ENCODE assay signal across 13 cellular contexts in genomic region chr17:66533572-66533971, GRCh38.
DNase-seq lines count a peak whose midpoint lies in the region; TF ChIP-seq lines count a peak whose summit lies in the region.
"Had no signal": no experiment of that assay in that cellular context is flagged by ENCODE, and none has a peak within 500 bp of the region (broad histone marks: within the 10 kb centered on the region; RNA-seq: fewer than 3 reads in every experiment).

No MANE protein-coding gene starts in this region.

- TF ChIP-seq POLR2A in tibial nerve (IDR thresholded peaks at IDR 0.05) = no peak

- no peaks in the 10 kb centered on the region for H3K36me3 Mint-ChIP-seq in endodermal cell (ENCODE audit: low read depth)

- H3K4me3 ChIP-seq in SJSA1 (no peak overlapping the region), endodermal cell (ENCODE audit: low read length) (no peak overlapping the region), tibial nerve (no peak overlapping the region)
- H3K4me3 ChIP-seq: body of pancreas, thoracic aorta had no signal

- H3K9me3 ChIP-seq in SJSA1 (replicated peaks) = no peaks in the 10 kb centered on the region
- no peaks in the 10 kb centered on the region for H3K9me3 ChIP-seq in endodermal cell (ENCODE audit: control insufficient read depth, low read length)
- no peaks in the 10 kb centered on the region for H3K9me3 ChIP-seq in tibial nerve
- H3K9me3 ChIP-seq: body of pancreas, thoracic aorta had no signal

- H3K27ac ChIP-seq in SJSA1 (no peak overlapping the region), endodermal cell (ENCODE audit: low read depth, low read length) (peak overlapping the region; percentile 93), tibial nerve (peak overlapping the region in 3 of 4 donors; percentile 46 to 91 (median 83))
- H3K27ac ChIP-seq: body of pancreas, thoracic aorta had no signal

- no peaks in the 10 kb centered on the region for H3K9me3 Mint-ChIP-seq in endodermal cell

- H3K4me3 Mint-ChIP-seq in endodermal cell = no peak overlapping the region

- H3K27ac Mint-ChIP-seq in endodermal cell = peak overlapping the region; percentile 46

- WGBS in endodermal cell (ENCODE audit: insufficient coverage in 1 of 2, insufficient read length in 1 of 2), 2 experiments = 34 to 58% methylated on average over 8 to 9 of the region's 9 CpGs
- WGBS in tibial nerve, 2 donors = 27 to 40% methylated on average over 9 of the region's 9 CpGs

- no peak overlapping the region for H3K9ac ChIP-seq in endodermal cell (ENCODE audit: extremely low read depth, low read length, poor library complexity, severe bottlenecking)

- TF ChIP-seq CTCF in endodermal cell (conservative IDR thresholded peaks at IDR 0.05) (peak; percentile 28), tibial nerve (IDR thresholded peaks at IDR 0.05) (no peak)

- H3K4me1 ChIP-seq in SJSA1 (replicated peaks) = peaks cover 41% of the 10 kb centered on the region
- no peaks in the 10 kb centered on the region for H3K4me1 ChIP-seq in endodermal cell (ENCODE audit: control insufficient read depth, insufficient read depth, low read length)
- peaks cover 0 to 72% (median 31%) of the 10 kb centered on the region in 4 donors for H3K4me1 ChIP-seq in tibial nerve
- H3K4me1 ChIP-seq: body of pancreas had no signal

- no peak for TF ChIP-seq EP300 in tibial nerve (IDR thresholded peaks at IDR 0.05)

- DNase-seq in SJSA1 (ENCODE audit: low read depth in 1 of 2, low spot score in 2 of 2) (peak; percentile 55 to 62), endodermal cell (peak; percentile 84), mucosa of gallbladder (ENCODE audit: low spot score) (peak; percentile 30), tibial nerve (ENCODE audit: low spot score in 2 of 2) (no peak), GDM1 (lab: John Stamatoyannopoulos, UW) (no peak), putamen (ENCODE audit: low spot score) (no peak)
- DNase-seq in stimulated activated CD4-positive, alpha-beta T cell treated with anti-CD3 and anti-CD28 coated beads, Interleukin-2, amount 100 ng/mL, for 48 hours = no peak
- DNase-seq: NCI-H2029; OCI-M1; stimulated activated CD4-positive, alpha-beta T cell treated with anti-CD3 and anti-CD28 coated beads, Interleukin-4, amount 100 ng/mL, for 1 hour; T1000 had no signal

- no peaks in the 10 kb centered on the region for H3K27me3 Mint-ChIP-seq in endodermal cell (ENCODE audit: insufficient read depth)

- no peaks in the 10 kb centered on the region for H3K36me3 ChIP-seq in SJSA1
- H3K36me3 ChIP-seq in endodermal cell (ENCODE audit: control insufficient read depth, insufficient read depth, low read length) = no peaks in the 10 kb centered on the region
- no peaks in the 10 kb centered on the region for H3K36me3 ChIP-seq in tibial nerve
- H3K36me3 ChIP-seq: thoracic aorta had no signal

- H3K27me3 ChIP-seq in SJSA1 (replicated peaks) (no peaks in the 10 kb centered on the region), endodermal cell (ENCODE audit: control insufficient read depth, insufficient read depth, low read length, poor library complexity, severe bottlenecking) (no peaks in the 10 kb centered on the region), tibial nerve (no peaks in the 10 kb centered on the region)
- H3K27me3 ChIP-seq: body of pancreas had no signal

- H3K4me1 Mint-ChIP-seq in endodermal cell = peaks cover 17% of the 10 kb centered on the region

Comparison
In these comparisons a context has a peak if more than half of its experiments do, and no peak if none do; other contexts are left out.
1. DNase-seq: peak in SJSA1 (2 of 2), endodermal cell (single experiment) and mucosa of gallbladder (single experiment); none in tibial nerve (0 of 2), stimulated activated CD4-positive, alpha-beta T cell treated with anti-CD3 and anti-CD28 coated beads, Interleukin-2, amount 100 ng/mL, for 48 hours (0 of 2), GDM1 (single experiment) and putamen (single experiment).